24 cellular contexts compared by ENCODE assay signal in genomic region chr18:13126966-13127598, GRCh38.
A peak's percentile ranks its signal among the peaks of the same experiment; 100 is the strongest.
DNase-seq lines count a peak whose midpoint lies in the region; ATAC-seq lines count a peak whose summit lies in the region.
"Had no signal": no experiment of that assay in that cellular context is flagged by ENCODE, and none has a peak within 500 bp of the region (broad histone marks: within the 10 kb centered on the region; RNA-seq: fewer than 3 reads in every experiment).

No MANE protein-coding gene starts in this region.

- H3K4me1 ChIP-seq in aorta (ENCODE audit: control insufficient read depth in 1 of 2, insufficient read depth in 2 of 2, low read length in 2 of 2), result no peaks in the 10 kb centered on the region
- H3K4me1 ChIP-seq: tibial nerve had no signal

- peaks cover 3% of the 10 kb centered on the region for H3K36me3 Mint-ChIP-seq in stimulated activated naive CD8-positive, alpha-beta T cell treated with anti-CD3 and anti-CD28 coated beads, Interleukin-15, Interleukin-2, amounts not matched to agents 100 ng/mL and 50 ng/mL, for 24 hours (ENCODE audit: low read depth)
- peaks cover 12% of the 10 kb centered on the region for H3K36me3 Mint-ChIP-seq in T-cell

- CTCF ChIA-PET in T-cell (lab: Charles Lee), result interaction anchor here in 1 of 2 donors (0.6 kb wide), 1 partner anchor 496 kb away, joined by 3 read pairs; no protein-coding TSS in a partner anchor

- H3K27ac ChIP-seq in aorta (ENCODE audit: low read depth in 1 of 2, low read length in 2 of 2), result no peak overlapping the region
- H3K27ac ChIP-seq: HL-60, tibial nerve had no signal

- no peak for ATAC-seq in stimulated activated naive CD8-positive, alpha-beta T cell treated with anti-CD3 and anti-CD28 coated beads, Interleukin-15, Interleukin-2, amounts not matched to agents 100 U/mL and 50 U/mL, for 24 hours
- ATAC-seq in T-cell (replicated peaks in 1 of 4) (no peak), aorta (ENCODE audit: low FRiP score) (peak; percentile 37), HG02973 (IDR thresholded peaks at IDR 0.05; ENCODE audit: unreplicated experiment) (no peak), HG02885 (IDR thresholded peaks at IDR 0.05; ENCODE audit: poor library complexity, unreplicated experiment) (no peak)
- ATAC-seq: left ventricle myocardium superior, sciatic nerve had no signal

- no peaks in the 10 kb centered on the region for H3K4me1 Mint-ChIP-seq in stimulated activated naive CD8-positive, alpha-beta T cell treated with anti-CD3 and anti-CD28 coated beads, Interleukin-15, Interleukin-2, amounts not matched to agents 100 ng/mL and 50 ng/mL, for 24 hours (ENCODE audit: low read depth)
- peaks cover 11 to 17% (median 12%) of the 10 kb centered on the region in 3 donors for H3K4me1 Mint-ChIP-seq in T-cell

- no peaks in the 10 kb centered on the region for H3K9me3 ChIP-seq in aorta (ENCODE audit: control insufficient read depth, low read length)
- H3K9me3 ChIP-seq: tibial nerve had no signal

- 92 to 94% methylated on average over 17 of the region's 17 CpGs for WGBS in aorta, 2 donors

- H3K27ac Mint-ChIP-seq in stimulated activated naive CD8-positive, alpha-beta T cell treated with anti-CD3 and anti-CD28 coated beads, Interleukin-15, Interleukin-2, amounts not matched to agents 100 ng/mL and 50 ng/mL, for 24 hours, result peak overlapping the region; percentile 38
- peak overlapping the region; percentile 12 to 25 for H3K27ac Mint-ChIP-seq in T-cell

- intact Hi-C loops in aorta (cut with DNase I), result no loop called here

- POLR2A ChIA-PET in T-cell (lab: Charles Lee), result no interaction called here

- H3K36me3 ChIP-seq in aorta (ENCODE audit: control insufficient read depth in 1 of 2, insufficient read depth in 2 of 2, low read length in 1 of 2), result no peaks in the 10 kb centered on the region

- DNase-seq in stimulated activated naive CD8-positive, alpha-beta T cell treated with anti-CD3 and anti-CD28 coated beads, Interleukin-15, Interleukin-2, amounts not matched to agents 100 U/mL and 50 U/mL, for 24 hours, result no peak
- DNase-seq in T-cell, result no peak
- DNase-seq in left kidney (ENCODE audit: low read depth, low spot score), result peak; percentile 26
- DNase-seq in aorta, result no peak
- no peak for DNase-seq in NCI-H2107 treated with DMSO at 0.1 percent for 48 hours (lab: John Stamatoyannopoulos, UW; ENCODE audit: unreplicated experiment)
- DNase-seq: activated CD4-positive, alpha-beta T cell treated with anti-CD3 and anti-CD28 coated beads, Interleukin-2, amount 50 U/mL, for 48 hours; activated gamma-delta T cell treated with Interleukin-2 at 50 U/mL for 16 hours; activated T-cell treated with anti-CD3 and anti-CD28 coated beads for 4 hours; C1 segment of cervical spinal cord; central memory CD4-positive, alpha-beta T cell; dermis blood vessel endothelial cell; H7; left ventricle myocardium superior; NCI-H1105; NCI-H2029; NCI-H2227 treated with DMSO at 0.1 percent for 48 hours; NCI-H748 treated with DMSO at 0.1 percent for 48 hours; RPMI8226 had no signal

- no peaks in the 10 kb centered on the region for H3K27me3 ChIP-seq in aorta (ENCODE audit: control insufficient read depth in 1 of 2, insufficient read depth in 2 of 2, low read length in 1 of 2)
- H3K27me3 ChIP-seq: tibial nerve had no signal

- H3K4me3 ChIP-seq in aorta (ENCODE audit: low read length in 2 of 2), result no peak overlapping the region
- H3K4me3 ChIP-seq: tibial nerve had no signal

- no peak overlapping the region for H3K4me3 Mint-ChIP-seq in stimulated activated naive CD8-positive, alpha-beta T cell treated with anti-CD3 and anti-CD28 coated beads, Interleukin-15, Interleukin-2, amounts not matched to agents 100 ng/mL and 50 ng/mL, for 24 hours
- no peak overlapping the region for H3K4me3 Mint-ChIP-seq in T-cell

- H3K9me3 Mint-ChIP-seq in stimulated activated naive CD8-positive, alpha-beta T cell treated with anti-CD3 and anti-CD28 coated beads, Interleukin-15, Interleukin-2, amounts not matched to agents 100 ng/mL and 50 ng/mL, for 24 hours, result no peaks in the 10 kb centered on the region
- H3K9me3 Mint-ChIP-seq in T-cell, result no peaks in the 10 kb centered on the region

- H3K27me3 Mint-ChIP-seq in stimulated activated naive CD8-positive, alpha-beta T cell treated with anti-CD3 and anti-CD28 coated beads, Interleukin-15, Interleukin-2, amounts not matched to agents 100 ng/mL and 50 ng/mL, for 24 hours, result no peaks in the 10 kb centered on the region
- H3K27me3 Mint-ChIP-seq in T-cell, result no peaks in the 10 kb centered on the region
